1 cellular context compared by ENCODE assay signal in the genomic region with DNA sequence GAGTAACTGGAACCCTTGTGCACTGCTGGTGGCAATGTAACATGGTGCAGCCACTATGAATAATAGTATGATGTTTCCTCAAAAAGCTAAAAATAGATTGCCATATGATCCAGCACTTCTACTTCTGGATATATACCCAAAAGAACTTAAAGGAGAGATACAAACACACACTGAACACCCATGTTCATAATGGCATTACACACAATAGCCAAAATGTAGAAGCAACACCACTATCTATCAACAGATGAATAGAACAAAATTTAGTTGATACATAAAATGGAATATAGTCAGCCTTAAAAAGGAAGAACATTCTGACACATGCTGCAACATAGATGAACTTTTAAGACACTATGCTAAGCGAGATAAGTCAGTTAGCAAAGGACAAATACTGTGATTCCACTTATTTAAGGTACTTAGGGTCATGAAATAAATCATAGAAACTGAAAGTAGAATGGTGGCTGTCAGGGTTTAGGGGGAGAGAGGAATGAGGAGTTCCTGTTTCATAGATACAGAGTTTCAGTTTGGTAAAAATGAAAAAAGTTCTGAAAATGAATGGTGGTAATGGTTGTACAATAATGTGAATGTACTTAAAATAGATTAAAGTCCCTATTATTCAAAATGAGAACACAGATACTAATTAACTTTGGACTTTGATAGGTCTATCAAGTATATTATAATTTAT.
TF ChIP-seq lines count a peak whose summit lies in the region.

No MANE protein-coding gene starts in this region.

TF ChIP-seq in GM12878, 131 proteins besides CTCF, POLR2A, EP300 and RAD21 (continued from another document and continues in another):
- TF ChIP-seq MTA3 (IDR thresholded peaks at IDR 0.05; ENCODE audit: borderline replicate concordance, low read length) (peak; percentile 82; the same call in 1 of the 2 replicates), ATF7 (IDR thresholded peaks at IDR 0.05; ENCODE audit: low read depth) (peak; percentile 79), ZSCAN29 (IDR thresholded peaks at IDR 0.05) (no peak), PRDM15 (CRISPR knock-in tag; IDR thresholded peaks at IDR 0.05) (no peak), TARDBP (IDR thresholded peaks at IDR 0.05; ENCODE audit: borderline replicate concordance) (no peak), SREBF1 (IDR thresholded peaks at IDR 0.05; ENCODE audit: low read length) (no peak), SUPT20H (IDR thresholded peaks at IDR 0.05; ENCODE audit: borderline replicate concordance, control insufficient read depth, low read depth, low read length) (no peak), EED (IDR thresholded peaks at IDR 0.05; ENCODE audit: low read depth) (peak; percentile 50; the same call in 1 of the 2 replicates), YBX1 (IDR thresholded peaks at IDR 0.05) (no peak), SMC3 (IDR thresholded peaks at IDR 0.05; ENCODE audit: borderline replicate concordance, low read length) (no peak), NR2F1 (conservative IDR thresholded peaks at IDR 0.05) (peak; percentile 59), NKRF (conservative IDR thresholded peaks at IDR 0.05) (no peak), NBN (IDR thresholded peaks at IDR 0.05) (no peak), IRF4 (IDR thresholded peaks at IDR 0.05; ENCODE audit: low read depth, low read length) (peak; percentile 85), STAT3 (IDR thresholded peaks at IDR 0.05; ENCODE audit: low read depth, low read length) (0 out of 2 replicates have a peak, but pooled peaks have one; percentile 38), IKZF1 (conservative IDR thresholded peaks at IDR 0.05) (peak; percentile 71), SP1 (IDR thresholded peaks at IDR 0.05; ENCODE audit: low read depth, low read length) (no peak), KAT2A (conservative IDR thresholded peaks at IDR 0.05; ENCODE audit: control insufficient read depth, low read depth, low read length) (no peak), SRF (IDR thresholded peaks at IDR 0.05; ENCODE audit: low read depth in 2 of 2, low read length in 2 of 2) (no peak), BACH1 (IDR thresholded peaks at IDR 0.05; ENCODE audit: borderline replicate concordance) (peak; percentile 34; the same call in 1 of the 2 replicates)
- TF ChIP-seq, protein P1, sequence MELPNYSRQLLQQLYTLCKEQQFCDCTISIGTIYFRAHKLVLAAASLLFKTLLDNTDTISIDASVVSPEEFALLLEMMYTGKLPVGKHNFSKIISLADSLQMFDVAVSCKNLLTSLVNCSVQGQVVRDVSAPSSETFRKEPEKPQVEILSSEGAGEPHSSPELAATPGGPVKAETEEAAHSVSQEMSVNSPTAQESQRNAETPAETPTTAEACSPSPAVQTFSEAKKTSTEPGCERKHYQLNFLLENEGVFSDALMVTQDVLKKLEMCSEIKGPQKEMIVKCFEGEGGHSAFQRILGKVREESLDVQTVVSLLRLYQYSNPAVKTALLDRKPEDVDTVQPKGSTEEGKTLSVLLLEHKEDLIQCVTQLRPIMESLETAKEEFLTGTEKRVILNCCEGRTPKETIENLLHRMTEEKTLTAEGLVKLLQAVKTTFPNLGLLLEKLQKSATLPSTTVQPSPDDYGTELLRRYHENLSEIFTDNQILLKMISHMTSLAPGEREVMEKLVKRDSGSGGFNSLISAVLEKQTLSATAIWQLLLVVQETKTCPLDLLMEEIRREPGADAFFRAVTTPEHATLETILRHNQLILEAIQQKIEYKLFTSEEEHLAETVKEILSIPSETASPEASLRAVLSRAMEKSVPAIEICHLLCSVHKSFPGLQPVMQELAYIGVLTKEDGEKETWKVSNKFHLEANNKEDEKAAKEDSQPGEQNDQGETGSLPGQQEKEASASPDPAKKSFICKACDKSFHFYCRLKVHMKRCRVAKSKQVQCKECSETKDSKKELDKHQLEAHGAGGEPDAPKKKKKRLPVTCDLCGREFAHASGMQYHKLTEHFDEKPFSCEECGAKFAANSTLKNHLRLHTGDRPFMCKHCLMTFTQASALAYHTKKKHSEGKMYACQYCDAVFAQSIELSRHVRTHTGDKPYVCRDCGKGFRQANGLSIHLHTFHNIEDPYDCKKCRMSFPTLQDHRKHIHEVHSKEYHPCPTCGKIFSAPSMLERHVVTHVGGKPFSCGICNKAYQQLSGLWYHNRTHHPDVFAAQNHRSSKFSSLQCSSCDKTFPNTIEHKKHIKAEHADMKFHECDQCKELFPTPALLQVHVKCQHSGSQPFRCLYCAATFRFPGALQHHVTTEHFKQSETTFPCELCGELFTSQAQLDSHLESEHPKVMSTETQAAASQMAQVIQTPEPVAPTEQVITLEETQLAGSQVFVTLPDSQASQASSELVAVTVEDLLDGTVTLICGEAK (IDR thresholded peaks at IDR 0.05; ENCODE audit: borderline replicate concordance) = peak; percentile 50; the same call in 1 of the 2 replicates
- TF ChIP-seq, protein P2, sequence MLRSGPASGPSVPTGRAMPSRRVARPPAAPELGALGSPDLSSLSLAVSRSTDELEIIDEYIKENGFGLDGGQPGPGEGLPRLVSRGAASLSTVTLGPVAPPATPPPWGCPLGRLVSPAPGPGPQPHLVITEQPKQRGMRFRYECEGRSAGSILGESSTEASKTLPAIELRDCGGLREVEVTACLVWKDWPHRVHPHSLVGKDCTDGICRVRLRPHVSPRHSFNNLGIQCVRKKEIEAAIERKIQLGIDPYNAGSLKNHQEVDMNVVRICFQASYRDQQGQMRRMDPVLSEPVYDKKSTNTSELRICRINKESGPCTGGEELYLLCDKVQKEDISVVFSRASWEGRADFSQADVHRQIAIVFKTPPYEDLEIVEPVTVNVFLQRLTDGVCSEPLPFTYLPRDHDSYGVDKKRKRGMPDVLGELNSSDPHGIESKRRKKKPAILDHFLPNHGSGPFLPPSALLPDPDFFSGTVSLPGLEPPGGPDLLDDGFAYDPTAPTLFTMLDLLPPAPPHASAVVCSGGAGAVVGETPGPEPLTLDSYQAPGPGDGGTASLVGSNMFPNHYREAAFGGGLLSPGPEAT (IDR thresholded peaks at IDR 0.05; ENCODE audit: low read depth) = peak; percentile 86
- TF ChIP-seq, protein P3, sequence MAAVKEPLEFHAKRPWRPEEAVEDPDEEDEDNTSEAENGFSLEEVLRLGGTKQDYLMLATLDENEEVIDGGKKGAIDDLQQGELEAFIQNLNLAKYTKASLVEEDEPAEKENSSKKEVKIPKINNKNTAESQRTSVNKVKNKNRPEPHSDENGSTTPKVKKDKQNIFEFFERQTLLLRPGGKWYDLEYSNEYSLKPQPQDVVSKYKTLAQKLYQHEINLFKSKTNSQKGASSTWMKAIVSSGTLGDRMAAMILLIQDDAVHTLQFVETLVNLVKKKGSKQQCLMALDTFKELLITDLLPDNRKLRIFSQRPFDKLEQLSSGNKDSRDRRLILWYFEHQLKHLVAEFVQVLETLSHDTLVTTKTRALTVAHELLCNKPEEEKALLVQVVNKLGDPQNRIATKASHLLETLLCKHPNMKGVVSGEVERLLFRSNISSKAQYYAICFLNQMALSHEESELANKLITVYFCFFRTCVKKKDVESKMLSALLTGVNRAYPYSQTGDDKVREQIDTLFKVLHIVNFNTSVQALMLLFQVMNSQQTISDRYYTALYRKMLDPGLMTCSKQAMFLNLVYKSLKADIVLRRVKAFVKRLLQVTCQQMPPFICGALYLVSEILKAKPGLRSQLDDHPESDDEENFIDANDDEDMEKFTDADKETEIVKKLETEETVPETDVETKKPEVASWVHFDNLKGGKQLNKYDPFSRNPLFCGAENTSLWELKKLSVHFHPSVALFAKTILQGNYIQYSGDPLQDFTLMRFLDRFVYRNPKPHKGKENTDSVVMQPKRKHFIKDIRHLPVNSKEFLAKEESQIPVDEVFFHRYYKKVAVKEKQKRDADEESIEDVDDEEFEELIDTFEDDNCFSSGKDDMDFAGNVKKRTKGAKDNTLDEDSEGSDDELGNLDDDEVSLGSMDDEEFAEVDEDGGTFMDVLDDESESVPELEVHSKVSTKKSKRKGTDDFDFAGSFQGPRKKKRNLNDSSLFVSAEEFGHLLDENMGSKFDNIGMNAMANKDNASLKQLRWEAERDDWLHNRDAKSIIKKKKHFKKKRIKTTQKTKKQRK (IDR thresholded peaks at IDR 0.05; ENCODE audit: low read depth, low read length) = no peak
- TF ChIP-seq, protein P4, sequence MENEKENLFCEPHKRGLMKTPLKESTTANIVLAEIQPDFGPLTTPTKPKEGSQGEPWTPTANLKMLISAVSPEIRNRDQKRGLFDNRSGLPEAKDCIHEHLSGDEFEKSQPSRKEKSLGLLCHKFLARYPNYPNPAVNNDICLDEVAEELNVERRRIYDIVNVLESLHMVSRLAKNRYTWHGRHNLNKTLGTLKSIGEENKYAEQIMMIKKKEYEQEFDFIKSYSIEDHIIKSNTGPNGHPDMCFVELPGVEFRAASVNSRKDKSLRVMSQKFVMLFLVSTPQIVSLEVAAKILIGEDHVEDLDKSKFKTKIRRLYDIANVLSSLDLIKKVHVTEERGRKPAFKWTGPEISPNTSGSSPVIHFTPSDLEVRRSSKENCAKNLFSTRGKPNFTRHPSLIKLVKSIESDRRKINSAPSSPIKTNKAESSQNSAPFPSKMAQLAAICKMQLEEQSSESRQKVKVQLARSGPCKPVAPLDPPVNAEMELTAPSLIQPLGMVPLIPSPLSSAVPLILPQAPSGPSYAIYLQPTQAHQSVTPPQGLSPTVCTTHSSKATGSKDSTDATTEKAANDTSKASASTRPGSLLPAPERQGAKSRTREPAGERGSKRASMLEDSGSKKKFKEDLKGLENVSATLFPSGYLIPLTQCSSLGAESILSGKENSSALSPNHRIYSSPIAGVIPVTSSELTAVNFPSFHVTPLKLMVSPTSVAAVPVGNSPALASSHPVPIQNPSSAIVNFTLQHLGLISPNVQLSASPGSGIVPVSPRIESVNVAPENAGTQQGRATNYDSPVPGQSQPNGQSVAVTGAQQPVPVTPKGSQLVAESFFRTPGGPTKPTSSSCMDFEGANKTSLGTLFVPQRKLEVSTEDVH (IDR thresholded peaks at IDR 0.05; ENCODE audit: low read depth, partially characterized antibody) = no peak
- TF ChIP-seq, protein P5, sequence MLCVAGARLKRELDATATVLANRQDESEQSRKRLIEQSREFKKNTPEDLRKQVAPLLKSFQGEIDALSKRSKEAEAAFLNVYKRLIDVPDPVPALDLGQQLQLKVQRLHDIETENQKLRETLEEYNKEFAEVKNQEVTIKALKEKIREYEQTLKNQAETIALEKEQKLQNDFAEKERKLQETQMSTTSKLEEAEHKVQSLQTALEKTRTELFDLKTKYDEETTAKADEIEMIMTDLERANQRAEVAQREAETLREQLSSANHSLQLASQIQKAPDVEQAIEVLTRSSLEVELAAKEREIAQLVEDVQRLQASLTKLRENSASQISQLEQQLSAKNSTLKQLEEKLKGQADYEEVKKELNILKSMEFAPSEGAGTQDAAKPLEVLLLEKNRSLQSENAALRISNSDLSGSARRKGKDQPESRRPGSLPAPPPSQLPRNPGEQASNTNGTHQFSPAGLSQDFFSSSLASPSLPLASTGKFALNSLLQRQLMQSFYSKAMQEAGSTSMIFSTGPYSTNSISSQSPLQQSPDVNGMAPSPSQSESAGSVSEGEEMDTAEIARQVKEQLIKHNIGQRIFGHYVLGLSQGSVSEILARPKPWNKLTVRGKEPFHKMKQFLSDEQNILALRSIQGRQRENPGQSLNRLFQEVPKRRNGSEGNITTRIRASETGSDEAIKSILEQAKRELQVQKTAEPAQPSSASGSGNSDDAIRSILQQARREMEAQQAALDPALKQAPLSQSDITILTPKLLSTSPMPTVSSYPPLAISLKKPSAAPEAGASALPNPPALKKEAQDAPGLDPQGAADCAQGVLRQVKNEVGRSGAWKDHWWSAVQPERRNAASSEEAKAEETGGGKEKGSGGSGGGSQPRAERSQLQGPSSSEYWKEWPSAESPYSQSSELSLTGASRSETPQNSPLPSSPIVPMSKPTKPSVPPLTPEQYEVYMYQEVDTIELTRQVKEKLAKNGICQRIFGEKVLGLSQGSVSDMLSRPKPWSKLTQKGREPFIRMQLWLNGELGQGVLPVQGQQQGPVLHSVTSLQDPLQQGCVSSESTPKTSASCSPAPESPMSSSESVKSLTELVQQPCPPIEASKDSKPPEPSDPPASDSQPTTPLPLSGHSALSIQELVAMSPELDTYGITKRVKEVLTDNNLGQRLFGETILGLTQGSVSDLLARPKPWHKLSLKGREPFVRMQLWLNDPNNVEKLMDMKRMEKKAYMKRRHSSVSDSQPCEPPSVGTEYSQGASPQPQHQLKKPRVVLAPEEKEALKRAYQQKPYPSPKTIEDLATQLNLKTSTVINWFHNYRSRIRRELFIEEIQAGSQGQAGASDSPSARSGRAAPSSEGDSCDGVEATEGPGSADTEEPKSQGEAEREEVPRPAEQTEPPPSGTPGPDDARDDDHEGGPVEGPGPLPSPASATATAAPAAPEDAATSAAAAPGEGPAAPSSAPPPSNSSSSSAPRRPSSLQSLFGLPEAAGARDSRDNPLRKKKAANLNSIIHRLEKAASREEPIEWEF (IDR thresholded peaks at IDR 0.05; ENCODE audit: insufficient replicate concordance, low read depth, low read length) = no peak
